12 cellular contexts compared by ENCODE assay signal in the genomic region with DNA sequence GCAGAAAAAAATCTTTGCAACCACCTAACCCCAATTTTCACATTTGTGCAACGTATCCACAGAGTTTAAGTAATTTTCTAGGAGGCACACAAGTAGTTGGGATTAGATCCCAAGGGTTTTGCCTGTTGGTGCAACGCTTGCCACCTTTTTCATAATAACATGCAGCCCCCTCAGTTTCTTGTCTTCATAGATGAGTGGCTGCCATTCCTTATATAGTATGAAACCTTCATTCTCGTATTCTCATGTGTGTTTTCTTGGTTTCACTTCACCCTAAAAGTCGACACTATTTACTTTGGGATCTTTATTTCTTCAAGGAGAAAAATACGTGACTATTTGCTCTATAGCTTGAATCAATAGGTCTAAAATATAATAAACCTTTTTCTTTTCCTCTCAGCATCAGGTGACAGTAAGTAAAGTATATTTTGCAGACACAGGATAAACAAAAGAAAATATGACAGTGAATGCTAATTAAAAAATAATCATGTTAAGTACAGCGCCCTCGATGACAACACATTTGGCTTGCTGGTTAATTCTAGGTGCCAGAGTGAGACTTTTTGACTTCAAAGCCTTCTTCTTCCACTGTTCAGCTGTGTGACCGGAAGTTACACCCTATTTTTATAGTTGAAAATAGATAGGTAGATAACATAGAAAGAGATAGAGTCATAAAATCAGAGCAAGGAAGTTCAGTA.
DNase-seq lines count a peak whose midpoint lies in the region; ATAC-seq and TF ChIP-seq lines count a peak whose summit lies in the region.
"Had no signal": no experiment of that assay in that cellular context is flagged by ENCODE, and none has a peak within 500 bp of the region (broad histone marks: within the 10 kb centered on the region; RNA-seq: fewer than 3 reads in every experiment).

No MANE protein-coding gene starts in this region.

- ATAC-seq in GM19023 (IDR thresholded peaks at IDR 0.05; ENCODE audit: unreplicated experiment) (peak; percentile 75), GM21723 (IDR thresholded peaks at IDR 0.05; ENCODE audit: unreplicated experiment) (peak; percentile 96), HG03108 (IDR thresholded peaks at IDR 0.05; ENCODE audit: unreplicated experiment) (peak; percentile 88)
- ATAC-seq: left cardiac atrium had no signal

- no peak for TF ChIP-seq POLR2A in suprapubic skin (IDR thresholded peaks at IDR 0.05)

- DNase-seq in SK-N-MC (ENCODE audit: low read depth, low spot score): no peak
- no peak for DNase-seq in globus pallidus (ENCODE audit: low spot score)
- no peak for DNase-seq in suprapubic skin (ENCODE audit: low spot score in 2 of 2)
- DNase-seq in DMS153 treated with DMSO at 0.1 percent for 48 hours (lab: John Stamatoyannopoulos, UW; ENCODE audit: unreplicated experiment): no peak
- DNase-seq: activated CD4-positive, alpha-beta memory T cell treated with anti-CD3 and anti-CD28 coated beads for 36 hours; CD4-positive, alpha-beta T cell; left cardiac atrium; NCI-H1417 had no signal

- H3K9ac ChIP-seq in SK-N-MC (ENCODE audit: insufficient read length): peak overlapping the region; percentile 46

- H3K27me3 ChIP-seq in suprapubic skin: no peaks in the 10 kb centered on the region
- H3K27me3 ChIP-seq: vagina had no signal

- peak overlapping the region; percentile 62 for H3K4me3 ChIP-seq in SK-N-MC
- no peak overlapping the region for H3K4me3 ChIP-seq in suprapubic skin
- H3K4me3 ChIP-seq: vagina had no signal

- H3K36me3 ChIP-seq in SK-N-MC (ENCODE audit: insufficient read depth, low read length): no peaks in the 10 kb centered on the region
- no peaks in the 10 kb centered on the region for H3K36me3 ChIP-seq in suprapubic skin
- H3K36me3 ChIP-seq: vagina had no signal

- no peaks in the 10 kb centered on the region for H3K4me1 ChIP-seq in suprapubic skin
- H3K4me1 ChIP-seq: vagina had no signal

- H3K9me3 ChIP-seq in SK-N-MC (ENCODE audit: low read depth, low read length) (no peaks in the 10 kb centered on the region), suprapubic skin (no peaks in the 10 kb centered on the region)
- H3K9me3 ChIP-seq: vagina had no signal

- 55% methylated on average over 8 of the region's 8 CpGs for WGBS in suprapubic skin

- no peak for TF ChIP-seq EP300 in suprapubic skin (IDR thresholded peaks at IDR 0.05)

- peak overlapping the region; percentile 93 for H3K27ac ChIP-seq in SK-N-MC
- no peak overlapping the region for H3K27ac ChIP-seq in suprapubic skin
- H3K27ac ChIP-seq: vagina had no signal

- TF ChIP-seq CTCF in suprapubic skin (IDR thresholded peaks at IDR 0.05): no peak
